Comparison of ENCODE assay signal across 22 cellular contexts in genomic region chr12:78156751-78157150, GRCh38.
DNase-seq lines count a peak whose midpoint lies in the region; ATAC-seq and TF ChIP-seq lines count a peak whose summit lies in the region.
"Had no signal": no experiment of that assay in that cellular context is flagged by ENCODE, and none has a peak within 500 bp of the region (broad histone marks: within the 10 kb centered on the region; RNA-seq: fewer than 3 reads in every experiment).

No MANE protein-coding gene starts in this region.

- CTCF ChIA-PET in SK-N-SH (lab: Yijun Ruan, JAX), result interaction anchor here (0.9 kb wide), 1 partner anchor 11 kb away, joined by 3 read pairs; no protein-coding TSS in a partner anchor

- H3K4me3 ChIP-seq in SK-N-SH (ENCODE audit: low read depth in 2 of 2, low read length in 1 of 2) (no peak overlapping the region), astrocyte of the spinal cord (ENCODE audit: low read depth, low read length) (no peak overlapping the region)
- H3K4me3 ChIP-seq: GM23338, K562 had no signal

- no peak overlapping the region for H3K4me2 ChIP-seq in SK-N-SH
- H3K4me2 ChIP-seq: GM23338 had no signal

- peaks cover 6 to 19% of the 10 kb centered on the region in 2 experiments for H3K36me3 ChIP-seq in SK-N-SH (replicated peaks in 1 of 2; ENCODE audit: control insufficient read depth in 1 of 2, insufficient read depth in 2 of 2, low read length in 1 of 2)

- TF ChIP-seq EP300 in SK-N-SH (IDR thresholded peaks at IDR 0.05; ENCODE audit: borderline replicate concordance in 1 of 2, low read depth in 1 of 2, low read length in 1 of 2), result no peak

- H3K27me3 ChIP-seq in SK-N-SH (ENCODE audit: insufficient read depth) (no peaks in the 10 kb centered on the region), foreskin keratinocyte (no peaks in the 10 kb centered on the region)

- H4K20me1 ChIP-seq in SK-N-SH (ENCODE audit: insufficient read depth), result no peaks in the 10 kb centered on the region

- no peaks in the 10 kb centered on the region for H3K9me3 ChIP-seq in SK-N-SH

- H3K4me1 Mint-ChIP-seq in type B pancreatic cell (ENCODE audit: unreplicated experiment), result peaks cover 4% of the 10 kb centered on the region
- H3K4me1 Mint-ChIP-seq: B cell had no signal

- POLR2A ChIA-PET in SK-N-SH (lab: Yijun Ruan, JAX), result no interaction called here

- peak overlapping the region; percentile 55 for H3K27ac Mint-ChIP-seq in type B pancreatic cell
- H3K27ac Mint-ChIP-seq: B cell, GM23338 had no signal

- H3K36me3 Mint-ChIP-seq in type B pancreatic cell, result peaks cover 6% of the 10 kb centered on the region

- TF ChIP-seq CTCF in SK-N-SH (IDR thresholded peaks at IDR 0.05), result no peak
- TF ChIP-seq CTCF in astrocyte of the spinal cord (IDR thresholded peaks at IDR 0.05; ENCODE audit: low read depth, low read length), result no peak
- TF ChIP-seq CTCF in foreskin keratinocyte (conservative IDR thresholded peaks at IDR 0.05), result no peak
- no peak for TF ChIP-seq CTCF in type B pancreatic cell (conservative IDR thresholded peaks at IDR 0.05)

- no peak overlapping the region for H3K4me3 Mint-ChIP-seq in type B pancreatic cell
- H3K4me3 Mint-ChIP-seq: B cell, GM23338 had no signal

- peaks cover 16% of the 10 kb centered on the region for H3K9me3 Mint-ChIP-seq in type B pancreatic cell
- H3K9me3 Mint-ChIP-seq: GM23338 had no signal

- DNase-seq in SK-N-SH (no peak), astrocyte of the spinal cord (ENCODE audit: low read depth, low spot score) (peak; percentile 35), foreskin keratinocyte (peak; percentile 3 to 43), type B pancreatic cell (ENCODE audit: extremely low spot score, unreplicated experiment) (no peak), NCI-H524 (lab: John Stamatoyannopoulos, UW) (no peak), DMS114 treated with DMSO at 0.1 percent for 48 hours (lab: John Stamatoyannopoulos, UW; ENCODE audit: unreplicated experiment) (no peak)
- DNase-seq: DMS 273 treated with DMSO at 0.1 percent for 48 hours, GF-D8, NCI-H1694 treated with DMSO at 0.1 percent for 48 hours, NCI-H2107, NCI-H2227 treated with DMSO at 0.1 percent for 48 hours, NCI-H510A treated with DMSO at 0.1 percent for 48 hours, NCI-H82, OCI-M1, RPMI8226, SIG-M5 had no signal

- H2AFZ ChIP-seq in SK-N-SH (ENCODE audit: low read depth), result 0 out of 2 replicates have a peak overlapping the region, but pooled peaks have one; percentile 15
- H2AFZ ChIP-seq: GM23338 had no signal

- no peak for ATAC-seq in SK-N-SH treated with all-trans-retinoic acid at 6 μM for 48 hours
- peak; percentile 43 for ATAC-seq in foreskin keratinocyte
- no peak for ATAC-seq in HG03342 (IDR thresholded peaks at IDR 0.05; ENCODE audit: unreplicated experiment)
- ATAC-seq: GM23338, K562 had no signal

- TF ChIP-seq RAD21 in SK-N-SH (IDR thresholded peaks at IDR 0.05; ENCODE audit: low read length), result no peak

- peaks cover 0 to 5% of the 10 kb centered on the region in 2 experiments; a peak in 1 of 4 replicates for H3K4me1 ChIP-seq in SK-N-SH (ENCODE audit: control insufficient read depth in 1 of 2, insufficient read depth in 2 of 2, low read depth in 1 of 2, low read length in 1 of 2)
- H3K4me1 ChIP-seq in foreskin keratinocyte, result peaks cover 12% of the 10 kb centered on the region

- in situ Hi-C loops in astrocyte of the spinal cord (cut with HindIII; ENCODE audit: low sequenced_read_pairs), result no loop called here

- H3K27ac ChIP-seq in SK-N-SH (ENCODE audit: low read depth in 2 of 2, low read length in 1 of 2), result no peak overlapping the region
- no peak overlapping the region for H3K27ac ChIP-seq in foreskin keratinocyte
- H3K27ac ChIP-seq: 22Rv1 had no signal

- H3K27me3 Mint-ChIP-seq in type B pancreatic cell, result no peaks in the 10 kb centered on the region

- H3K9me2 ChIP-seq in SK-N-SH, result no peaks in the 10 kb centered on the region

- H3K79me2 ChIP-seq in SK-N-SH (ENCODE audit: insufficient read depth), result no peaks in the 10 kb centered on the region

- H3K9ac ChIP-seq in SK-N-SH, result no peak overlapping the region

- H3F3A ChIP-seq in SK-N-SH (replicated peaks; ENCODE audit: insufficient read depth), result peaks cover 3% of the 10 kb centered on the region

TF ChIP-seq in SK-N-SH, 30 proteins besides CTCF, POLR2A, EP300 and RAD21 (continues in another document):
- TF ChIP-seq POLR2AphosphoS5 (IDR thresholded peaks at IDR 0.05; ENCODE audit: low read depth, low read length) (no peak), USF1 (IDR thresholded peaks at IDR 0.05; ENCODE audit: borderline replicate concordance, low read depth) (no peak), MEF2A (IDR thresholded peaks at IDR 0.05; ENCODE audit: borderline replicate concordance, low read depth) (no peak), TAF1 (IDR thresholded peaks at IDR 0.05; ENCODE audit: borderline replicate concordance, low read depth, low read length) (no peak), ZBTB33 (IDR thresholded peaks at IDR 0.05; ENCODE audit: borderline replicate concordance, low read depth) (no peak), SMC3 (IDR thresholded peaks at IDR 0.05; ENCODE audit: low read depth, low read length) (no peak), TEAD4 (IDR thresholded peaks at IDR 0.05; ENCODE audit: borderline replicate concordance, insufficient read depth) (no peak), YY1 (IDR thresholded peaks at IDR 0.05; ENCODE audit: low read depth) (no peak), EZH2phosphoT487 (IDR thresholded peaks at IDR 0.05; ENCODE audit: borderline replicate concordance, low read depth) (no peak)

TF ChIP-seq in SK-N-SH treated with all-trans-retinoic acid at 6 μM for 48 hours, 23 proteins besides CTCF, POLR2A, EP300 and RAD21:
- TF ChIP-seq PATZ1 (CRISPR knock-in tag; IDR thresholded peaks at IDR 0.05; ENCODE audit: borderline replicate concordance), result no peak
- TF ChIP-seq TOX (CRISPR knock-in tag; IDR thresholded peaks at IDR 0.05; ENCODE audit: borderline replicate concordance), result no peak
- TF ChIP-seq POU6F1 (CRISPR knock-in tag; IDR thresholded peaks at IDR 0.05; ENCODE audit: borderline replicate concordance, low read depth), result no peak
- TF ChIP-seq GLIS3 (CRISPR knock-in tag; IDR thresholded peaks at IDR 0.05), result no peak
- TF ChIP-seq ZFP30 (CRISPR knock-in tag; IDR thresholded peaks at IDR 0.05), result no peak

Comparison
In these comparisons a context has a peak if more than half of its experiments do, and no peak if none do; other contexts are left out.
1. DNase-seq: peak in astrocyte of the spinal cord (single experiment) and foreskin keratinocyte (2 of 2); none in SK-N-SH (single experiment), type B pancreatic cell (single experiment), NCI-H524 (0 of 2) and DMS114 treated with DMSO at 0.1 percent for 48 hours (single experiment).